ENCODE assay signal across 10 cellular contexts in the genomic region with DNA sequence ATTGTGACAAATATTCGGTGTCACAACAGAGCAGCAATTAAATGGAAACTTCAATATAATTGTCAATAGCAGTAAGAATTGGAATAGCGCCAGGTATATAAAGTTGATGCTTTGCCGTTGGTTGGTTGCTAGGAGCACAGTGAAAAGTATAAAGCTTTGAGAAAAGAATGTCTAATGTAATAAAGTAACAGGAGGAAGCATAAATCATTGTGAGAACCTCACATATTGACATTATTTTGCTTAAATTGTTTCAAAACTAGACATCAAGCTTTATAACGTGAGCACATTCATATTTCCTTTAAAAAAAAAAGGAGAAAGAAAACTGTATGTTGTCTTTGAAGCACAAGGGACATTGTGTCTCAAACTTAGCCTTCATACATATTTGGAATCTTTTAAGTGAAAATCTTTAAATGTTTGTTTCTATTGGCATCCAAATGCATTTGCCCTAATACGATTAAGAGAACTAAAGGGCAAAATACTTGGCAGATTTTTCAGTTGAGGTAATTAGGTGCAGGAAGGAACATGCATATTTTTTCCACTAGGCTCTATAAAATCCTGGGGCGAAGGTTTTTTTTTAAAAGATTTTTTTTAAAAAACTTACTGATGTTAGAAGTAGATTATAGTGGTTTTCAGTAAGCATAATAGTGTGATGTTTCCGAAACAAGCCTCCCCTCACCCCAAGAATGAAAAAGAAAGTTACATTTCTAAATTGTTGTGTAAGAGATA.
DNase-seq lines count a peak whose midpoint lies in the region; ATAC-seq and TF ChIP-seq lines count a peak whose summit lies in the region.
"Had no signal": no experiment of that assay in that cellular context is flagged by ENCODE, and none has a peak within 500 bp of the region (broad histone marks: within the 10 kb centered on the region; RNA-seq: fewer than 3 reads in every experiment).

No MANE protein-coding gene starts in this region.

- no peaks in the 10 kb centered on the region for H3K36me3 ChIP-seq in tibial artery

- no CpG with 5 or more reads among the region's 7 CpGs for WGBS in H9 (ENCODE audit: extremely low coverage, insufficient read length, low lambda C conversion rate)

- H2BK20ac ChIP-seq in H9 (ENCODE audit: low read depth, low read length, poor library complexity, severe bottlenecking) = no peak overlapping the region

- H3K14ac ChIP-seq in H9 (ENCODE audit: insufficient read depth, low read length) = no peak overlapping the region

- intact Hi-C loops in tibial artery (cut with DNase I; ENCODE audit: low total_unique reads) = loop anchor here (10.0 kb wide), 1 partner anchor 89 kb away; a partner anchor contains a TSS

- no peak overlapping the region for H3K56ac ChIP-seq in H9 (ENCODE audit: insufficient read length, low read depth, low read length)

- no peaks in the 10 kb centered on the region for H3K27me3 ChIP-seq in tibial artery
- H3K27me3 ChIP-seq in H9 (ENCODE audit: insufficient read depth, low read length) = no peaks in the 10 kb centered on the region
- H3K27me3 ChIP-seq: BLaER1 had no signal

- no peak overlapping the region for H4K5ac ChIP-seq in H9 (ENCODE audit: insufficient read length, low read depth, low read length)

- no peaks in the 10 kb centered on the region for H4K20me1 ChIP-seq in H9 (ENCODE audit: control insufficient read depth, insufficient read depth, insufficient read length)

- peak overlapping the region; percentile 98 for H3K27ac Mint-ChIP-seq in activated T-cell treated with anti-CD3 and anti-CD28 coated beads, Interleukin-2, amount 50 U/mL, for 24 hours
- H3K27ac Mint-ChIP-seq in activated naive CD8-positive, alpha-beta T cell treated with anti-CD3 and anti-CD28 coated beads, Interleukin-2, amount 10 ng/mL, durations not matched to agents 7 days and 5 days = peak overlapping the region; percentile 46
- no peak overlapping the region for H3K27ac Mint-ChIP-seq in H9

- H2AK5ac ChIP-seq in H9 (ENCODE audit: insufficient read length, low read length) = no peak overlapping the region

- no peak for TF ChIP-seq CTCF in tibial artery (IDR thresholded peaks at IDR 0.05)
- TF ChIP-seq CTCF in H9 (conservative IDR thresholded peaks at IDR 0.05) = no peak

- no peak overlapping the region for H2AFZ ChIP-seq in H9 (ENCODE audit: low read length)

- H3K4me3 ChIP-seq in tibial artery = peak overlapping the region; percentile 25 to 36
- H3K4me3 ChIP-seq: BLaER1 had no signal

- no peaks in the 10 kb centered on the region for H3K27me3 Mint-ChIP-seq in activated T-cell treated with anti-CD3 and anti-CD28 coated beads, Interleukin-2, amount 50 U/mL, for 24 hours
- H3K27me3 Mint-ChIP-seq in activated naive CD8-positive, alpha-beta T cell treated with anti-CD3 and anti-CD28 coated beads, Interleukin-2, amount 10 ng/mL, durations not matched to agents 7 days and 5 days = no peaks in the 10 kb centered on the region
- no peaks in the 10 kb centered on the region for H3K27me3 Mint-ChIP-seq in H9 (ENCODE audit: low read depth)

- H2BK15ac ChIP-seq in H9 (ENCODE audit: low read depth, low read length) = no peak overlapping the region

- H3K9ac ChIP-seq in H9 (ENCODE audit: extremely low read depth, insufficient read length, low read length) = no peak overlapping the region
- H3K9ac ChIP-seq: BLaER1 had no signal

- H3K18ac ChIP-seq in H9 (ENCODE audit: insufficient read length, low read depth, low read length) = no peak overlapping the region

- no peak overlapping the region for H4K8ac ChIP-seq in H9 (replicated peaks; ENCODE audit: insufficient read length, low read depth, low read length)

- no peak for ATAC-seq in activated naive CD8-positive, alpha-beta T cell treated with anti-CD3 and anti-CD28 coated beads, Interleukin-2, amount 10 ng/mL, durations not matched to agents 7 days and 5 days (ENCODE audit: low read depth)
- ATAC-seq in GM19452 (IDR thresholded peaks at IDR 0.05; ENCODE audit: unreplicated experiment) (no peak), GM21381 (IDR thresholded peaks at IDR 0.05; ENCODE audit: unreplicated experiment) (no peak)

- POLR2A ChIA-PET in activated naive CD8-positive, alpha-beta T cell treated with anti-CD3 and anti-CD28 coated beads, Interleukin-2, amount 10 ng/mL, durations not matched to agents 7 days and 5 days (lab: Charles Lee) = no interaction called here

- H3T11ph ChIP-seq in H9 (ENCODE audit: low read length) = no peak overlapping the region

- H2BK120ac ChIP-seq in H9 (ENCODE audit: low read depth, low read length, poor library complexity, severe bottlenecking) = no peak overlapping the region

- H3K4me2 ChIP-seq in H9 (ENCODE audit: insufficient read depth, insufficient read length, low read length) = no peak overlapping the region

- peaks cover 0 to 63% (median 30%) of the 10 kb centered on the region in 4 donors for H3K4me1 ChIP-seq in tibial artery
- H3K4me1 ChIP-seq in H9 (ENCODE audit: insufficient read depth, low read length) = no peaks in the 10 kb centered on the region; the same call in 1 of the 2 replicates

- H3K27ac ChIP-seq in tibial artery (peak overlapping the region; percentile 66 to 69), H9 (ENCODE audit: insufficient read length, low read depth, low read length) (no peak overlapping the region)
- H3K27ac ChIP-seq: BLaER1 had no signal

- H3K9me3 ChIP-seq in tibial artery (no peaks in the 10 kb centered on the region), H9 (ENCODE audit: control insufficient read depth, low read depth, low read length) (no peaks in the 10 kb centered on the region)
- H3K9me3 ChIP-seq: BLaER1 had no signal

- no peaks in the 10 kb centered on the region for H3K23me2 ChIP-seq in H9 (ENCODE audit: insufficient read length, low read depth, low read length, poor library complexity, severe bottlenecking)

- H3K36me3 Mint-ChIP-seq in activated T-cell treated with anti-CD3 and anti-CD28 coated beads, Interleukin-2, amount 50 U/mL, for 24 hours (ENCODE audit: low read depth) = peaks cover 76% of the 10 kb centered on the region
- peaks cover 52% of the 10 kb centered on the region for H3K36me3 Mint-ChIP-seq in activated naive CD8-positive, alpha-beta T cell treated with anti-CD3 and anti-CD28 coated beads, Interleukin-2, amount 10 ng/mL, durations not matched to agents 7 days and 5 days
- H3K36me3 Mint-ChIP-seq in H9 (ENCODE audit: insufficient read depth in 1 of 3, low read depth in 3 of 3) = peaks cover 0 to 5% (median 0%) of the 10 kb centered on the region in 3 experiments; a peak in 2 of 7 replicates

- no peak overlapping the region for H2BK5ac ChIP-seq in H9 (ENCODE audit: insufficient read length, low read length)

- H3K4me1 Mint-ChIP-seq in activated T-cell treated with anti-CD3 and anti-CD28 coated beads, Interleukin-2, amount 50 U/mL, for 24 hours (ENCODE audit: low read depth) = peaks cover 91% of the 10 kb centered on the region
- peaks cover 35% of the 10 kb centered on the region for H3K4me1 Mint-ChIP-seq in activated naive CD8-positive, alpha-beta T cell treated with anti-CD3 and anti-CD28 coated beads, Interleukin-2, amount 10 ng/mL, durations not matched to agents 7 days and 5 days
- H3K4me1 Mint-ChIP-seq in H9 = peaks cover 22 to 29% of the 10 kb centered on the region in 2 experiments

- no peak overlapping the region for H4K91ac ChIP-seq in H9 (ENCODE audit: insufficient read length, low read depth, low read length)

- no peak for DNase-seq in activated T-cell treated with anti-CD3 and anti-CD28 coated beads, Interleukin-2, amount 50 U/mL, for 24 hours
- no peak for DNase-seq in activated T-cell treated with anti-CD3 and anti-CD28 coated beads, Interleukin-2, amount 50 U/mL, for 48 hours
- DNase-seq in activated naive CD8-positive, alpha-beta T cell treated with anti-CD3 and anti-CD28 coated beads, Interleukin-2, amount 10 ng/mL, durations not matched to agents 7 days and 5 days = no peak
- DNase-seq in left kidney (ENCODE audit: low read depth, low spot score) (peak; percentile 44), tibial artery (no peak), H9 (no peak)
- DNase-seq: KG1 had no signal

- H2BK12ac ChIP-seq in H9 (ENCODE audit: insufficient read length, low read depth, low read length) = no peak overlapping the region

- no peaks in the 10 kb centered on the region for H3K79me1 ChIP-seq in H9 (ENCODE audit: insufficient read depth, low read depth, low read length, poor library complexity, severe bottlenecking)

- H3K4ac ChIP-seq in H9 (ENCODE audit: low read depth, low read length) = no peak overlapping the region

- no peak overlapping the region for H3K23ac ChIP-seq in H9 (ENCODE audit: insufficient read length, low read depth, low read length)

- H3K79me2 ChIP-seq in H9 (ENCODE audit: insufficient read depth, low read length) = no peaks in the 10 kb centered on the region

- H3K4me3 Mint-ChIP-seq in activated T-cell treated with anti-CD3 and anti-CD28 coated beads, Interleukin-2, amount 50 U/mL, for 24 hours = peak overlapping the region; percentile 64
- peak overlapping the region; percentile 46 for H3K4me3 Mint-ChIP-seq in activated naive CD8-positive, alpha-beta T cell treated with anti-CD3 and anti-CD28 coated beads, Interleukin-2, amount 10 ng/mL, durations not matched to agents 7 days and 5 days
- H3K4me3 Mint-ChIP-seq in H9 = no peak overlapping the region

- H3K9me3 Mint-ChIP-seq in activated T-cell treated with anti-CD3 and anti-CD28 coated beads, Interleukin-2, amount 50 U/mL, for 24 hours = peaks cover 3% of the 10 kb centered on the region
- H3K9me3 Mint-ChIP-seq in activated naive CD8-positive, alpha-beta T cell treated with anti-CD3 and anti-CD28 coated beads, Interleukin-2, amount 10 ng/mL, durations not matched to agents 7 days and 5 days = peaks cover 2% of the 10 kb centered on the region
- peaks cover 0 to 4% of the 10 kb centered on the region in 2 experiments; a peak in 3 of 5 replicates for H3K9me3 Mint-ChIP-seq in H9

Comparison
In these comparisons a context has a peak if more than half of its experiments do, and no peak if none do; other contexts are left out.
1. H3K27ac Mint-ChIP-seq: peak in activated T-cell treated with anti-CD3 and anti-CD28 coated beads, Interleukin-2, amount 50 U/mL, for 24 hours (single experiment) and activated naive CD8-positive, alpha-beta T cell treated with anti-CD3 and anti-CD28 coated beads, Interleukin-2, amount 10 ng/mL, durations not matched to agents 7 days and 5 days (single experiment); none in H9 (0 of 3).
2. H3K4me3 Mint-ChIP-seq: peak in activated T-cell treated with anti-CD3 and anti-CD28 coated beads, Interleukin-2, amount 50 U/mL, for 24 hours (single experiment) and activated naive CD8-positive, alpha-beta T cell treated with anti-CD3 and anti-CD28 coated beads, Interleukin-2, amount 10 ng/mL, durations not matched to agents 7 days and 5 days (single experiment); none in H9 (0 of 2).